In the genomic region with DNA sequence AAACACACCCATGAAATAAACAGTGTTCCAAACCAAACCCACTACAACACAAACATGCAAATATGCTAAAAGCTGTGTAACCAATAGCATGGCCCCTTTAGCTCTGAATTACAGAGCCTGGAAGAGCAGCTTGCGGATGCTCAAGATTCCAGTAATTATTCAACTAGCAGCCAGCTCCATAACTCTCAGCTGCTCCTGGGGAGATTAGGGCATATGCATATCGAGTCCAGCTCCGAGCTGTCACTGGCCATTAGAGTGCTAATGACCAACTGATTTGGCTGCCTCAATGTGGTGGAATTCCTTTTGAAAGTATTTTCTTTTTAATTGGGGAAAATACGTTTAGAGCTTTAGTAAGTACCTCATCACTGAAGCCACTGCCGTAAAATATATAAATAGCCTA, we compare ENCODE assay signal across 19 cellular contexts.
DNase-seq lines count a peak whose midpoint lies in the region; ATAC-seq and TF ChIP-seq lines count a peak whose summit lies in the region.
"Had no signal": no experiment of that assay in that cellular context is flagged by ENCODE, and none has a peak within 500 bp of the region (broad histone marks: within the 10 kb centered on the region; RNA-seq: fewer than 3 reads in every experiment).

No MANE protein-coding gene starts in this region.

- peaks cover 20% of the 10 kb centered on the region for H3K4me1 ChIP-seq in GM23338 (ENCODE audit: insufficient read depth)
- peaks cover 12 to 18% of the 10 kb centered on the region in 2 donors for H3K4me1 ChIP-seq in neuronal stem cell (ENCODE audit: control insufficient read depth in 2 of 2, insufficient read depth in 1 of 2, low read depth in 1 of 2, low read length in 2 of 2)
- H3K4me1 ChIP-seq in hepatocyte (ENCODE audit: insufficient read depth): no peaks in the 10 kb centered on the region
- H3K4me1 ChIP-seq: BLaER1 treated with 17β-estradiol and CSF1 and Interleukin-3, amounts not matched to agents 10 nM and 100 nM; Caco-2; Peyer's patch had no signal

- no peak overlapping the region for H2AK5ac ChIP-seq in neuronal stem cell (ENCODE audit: low read depth, low read length)

- H4K8ac ChIP-seq in neuronal stem cell (ENCODE audit: low read depth, low read length): no peak overlapping the region

- no peak overlapping the region for H3K4me3 Mint-ChIP-seq in GM23338
- H3K4me3 Mint-ChIP-seq: CD4-positive, alpha-beta memory T cell had no signal

- H4K20me1 ChIP-seq in GM23338 (replicated peaks; ENCODE audit: insufficient read depth) (no peaks in the 10 kb centered on the region), hepatocyte (ENCODE audit: insufficient read depth, poor library complexity, severe bottlenecking) (no peaks in the 10 kb centered on the region)
- H4K20me1 ChIP-seq: BLaER1 treated with 17β-estradiol and CSF1 and Interleukin-3, amounts not matched to agents 10 nM and 100 nM had no signal

- no peak overlapping the region for H3K27ac Mint-ChIP-seq in GM23338
- H3K27ac Mint-ChIP-seq: CD4-positive, alpha-beta memory T cell had no signal

- ATAC-seq in GM23338: peak; percentile 34; the same call in 2 of the 3 replicates
- ATAC-seq: HCT116 had no signal

- H3K36me3 ChIP-seq in GM23338 (ENCODE audit: insufficient read depth) (no peaks in the 10 kb centered on the region), neuronal stem cell (replicated peaks in 1 of 2; ENCODE audit: control insufficient read depth in 2 of 2, insufficient read depth in 2 of 2, low read length in 2 of 2) (no peaks in the 10 kb centered on the region), hepatocyte (replicated peaks; ENCODE audit: insufficient read depth, low read depth) (no peaks in the 10 kb centered on the region)
- H3K36me3 ChIP-seq: BLaER1 treated with 17β-estradiol and CSF1 and Interleukin-3, amounts not matched to agents 10 nM and 100 nM; Peyer's patch had no signal

- H3K36me3 Mint-ChIP-seq in GM23338 (ENCODE audit: low read depth): no peaks in the 10 kb centered on the region

- H3K9me3 ChIP-seq in neuronal stem cell (replicated peaks in 1 of 2; ENCODE audit: control insufficient read depth in 2 of 2, insufficient read depth in 1 of 2, low read depth in 1 of 2, low read length in 2 of 2): peaks cover 0 to 3% of the 10 kb centered on the region in 2 donors
- H3K9me3 ChIP-seq in hepatocyte (ENCODE audit: low read depth): no peaks in the 10 kb centered on the region
- H3K9me3 ChIP-seq: BLaER1 treated with 17β-estradiol and CSF1 and Interleukin-3, amounts not matched to agents 10 nM and 100 nM; Caco-2; Peyer's patch had no signal

- H3K14ac ChIP-seq in neuronal stem cell (ENCODE audit: low read length): no peak overlapping the region

- H2AFZ ChIP-seq in GM23338: no peak overlapping the region
- no peak overlapping the region for H2AFZ ChIP-seq in neuronal stem cell (ENCODE audit: low read length)
- no peak overlapping the region for H2AFZ ChIP-seq in hepatocyte

- H3K18ac ChIP-seq in neuronal stem cell (ENCODE audit: low read length): no peak overlapping the region

- DNase-seq in EH (ENCODE audit: low read depth) (peak; percentile 72), GM23338 (ENCODE audit: low spot score) (peak; percentile 3), astrocyte of the hippocampus (ENCODE audit: low read depth, low spot score) (peak; percentile 43), neuronal stem cell (ENCODE audit: low spot score) (peak; percentile 9), hippocampal formation (lab: John Stamatoyannopoulos, UW) (no peak), hepatocyte (ENCODE audit: low spot score) (no peak)
- DNase-seq in stimulated activated CD4-positive, alpha-beta T cell treated with anti-CD3 and anti-CD28 coated beads, Interleukin-2, amount 100 ng/mL, for 24 hours: no peak
- DNase-seq: Caco-2; CD4-positive, alpha-beta memory T cell; GDM1; IMR-90; NCI-H1436 treated with DMSO at 0.1 percent for 48 hours; NCI-H2029 treated with DMSO at 0.1 percent for 48 hours; NCI-H446; NCI-H526; Peyer's patch had no signal

- no CpG with 5 or more reads among the region's 5 CpGs for WGBS in neuronal stem cell (ENCODE audit: extremely low coverage in 2 of 2, insufficient read length in 2 of 2, insufficient replicate concordance in 1 of 2), 2 donors
- WGBS in hepatocyte (ENCODE audit: low lambda C conversion rate, missing lambda C conversion rate): 76% methylated on average over 5 of the region's 5 CpGs

- no peak overlapping the region for H3K27ac ChIP-seq in GM23338 (ENCODE audit: low read depth)
- H3K27ac ChIP-seq in neuronal stem cell (replicated peaks; ENCODE audit: low read length): no peak overlapping the region
- H3K27ac ChIP-seq in hepatocyte: no peak overlapping the region
- H3K27ac ChIP-seq: BLaER1 treated with 17β-estradiol and CSF1 and Interleukin-3, amounts not matched to agents 10 nM and 100 nM; KMS-11; Peyer's patch had no signal

- no peak overlapping the region for H2BK120ac ChIP-seq in neuronal stem cell (ENCODE audit: low read depth, low read length)

- no peak overlapping the region for H3K23ac ChIP-seq in neuronal stem cell (ENCODE audit: low read depth, low read length, poor library complexity)

- H2BK5ac ChIP-seq in neuronal stem cell (ENCODE audit: low read length): no peak overlapping the region

- H3K27me3 Mint-ChIP-seq in GM23338 (ENCODE audit: insufficient read depth, low read depth, poor library complexity): peaks cover 2% of the 10 kb centered on the region
- H3K27me3 Mint-ChIP-seq: CD4-positive, alpha-beta memory T cell had no signal

- H2BK15ac ChIP-seq in neuronal stem cell (ENCODE audit: low read length): no peak overlapping the region

- H3K4me3 ChIP-seq in GM23338: no peak overlapping the region
- H3K4me3 ChIP-seq in neuronal stem cell (ENCODE audit: low read length in 2 of 2): no peak overlapping the region
- H3K4me3 ChIP-seq in hepatocyte: no peak overlapping the region
- H3K4me3 ChIP-seq: BLaER1 treated with 17β-estradiol and CSF1 and Interleukin-3, amounts not matched to agents 10 nM and 100 nM; Peyer's patch had no signal

- TF ChIP-seq CTCF in GM23338 (conservative IDR thresholded peaks at IDR 0.05; ENCODE audit: low read depth in 2 of 2): no peak
- TF ChIP-seq CTCF in hepatocyte (IDR thresholded peaks at IDR 0.05; ENCODE audit: poor library complexity): no peak

- no peak overlapping the region for H3K4ac ChIP-seq in neuronal stem cell (ENCODE audit: low read length)

- no peak overlapping the region for H3K9ac ChIP-seq in neuronal stem cell (ENCODE audit: low read depth, low read length, poor library complexity)
- H3K9ac ChIP-seq: BLaER1 treated with 17β-estradiol and CSF1 and Interleukin-3, amounts not matched to agents 10 nM and 100 nM; KMS-11 had no signal

- H3K9me3 Mint-ChIP-seq in GM23338: no peaks in the 10 kb centered on the region
- H3K9me3 Mint-ChIP-seq: CD4-positive, alpha-beta memory T cell had no signal

- H2BK12ac ChIP-seq in neuronal stem cell (ENCODE audit: low read length): no peak overlapping the region

- H3K4me1 Mint-ChIP-seq in GM23338: peaks cover 23% of the 10 kb centered on the region

- no peaks in the 10 kb centered on the region for H3K79me1 ChIP-seq in neuronal stem cell (ENCODE audit: low read depth, low read length)

- H3K27me3 ChIP-seq in GM23338 (ENCODE audit: insufficient read depth) (no peaks in the 10 kb centered on the region), neuronal stem cell (ENCODE audit: control insufficient read depth in 3 of 3, insufficient read depth in 3 of 3, low read depth in 1 of 3, low read length in 3 of 3) (no peaks in the 10 kb centered on the region), hepatocyte (no peaks in the 10 kb centered on the region)
- H3K27me3 ChIP-seq: BLaER1 treated with 17β-estradiol and CSF1 and Interleukin-3, amounts not matched to agents 10 nM and 100 nM; Peyer's patch had no signal

- no peaks in the 10 kb centered on the region for H3F3A ChIP-seq in GM23338 (replicated peaks; ENCODE audit: low read depth)

- H4K91ac ChIP-seq in neuronal stem cell (ENCODE audit: low read depth, low read length, poor library complexity): no peak overlapping the region

- H3K79me2 ChIP-seq in GM23338 (replicated peaks; ENCODE audit: insufficient read depth): no peaks in the 10 kb centered on the region
- no peaks in the 10 kb centered on the region for H3K79me2 ChIP-seq in hepatocyte

- 0 out of 2 replicates have a peak overlapping the region, but pooled peaks have one; percentile 4 for H3K4me2 ChIP-seq in GM23338
- no peak overlapping the region for H3K4me2 ChIP-seq in neuronal stem cell (ENCODE audit: insufficient read depth, low read length, poor library complexity, severe bottlenecking)
- H3K4me2 ChIP-seq in hepatocyte: no peak overlapping the region
- H3K4me2 ChIP-seq: BLaER1 treated with 17β-estradiol and CSF1 and Interleukin-3, amounts not matched to agents 10 nM and 100 nM; KMS-11 had no signal

- H3K9me2 ChIP-seq in GM23338 (ENCODE audit: insufficient read depth): no peaks in the 10 kb centered on the region
- no peaks in the 10 kb centered on the region for H3K9me2 ChIP-seq in hepatocyte (replicated peaks; ENCODE audit: insufficient read depth)

TF ChIP-seq in GM23338, 12 proteins besides CTCF, POLR2A, EP300 and RAD21 (continues in another document):
- TF ChIP-seq POLR2AphosphoS5 (IDR thresholded peaks at IDR 0.05; ENCODE audit: low read depth): no peak
- no peak for TF ChIP-seq ZNF331 (CRISPR knock-in tag; IDR thresholded peaks at IDR 0.05; ENCODE audit: low read depth)
- no peak for TF ChIP-seq NANOG (IDR thresholded peaks at IDR 0.05; ENCODE audit: borderline replicate concordance)
- no peak for TF ChIP-seq CREB1 (CRISPR knock-in tag; IDR thresholded peaks at IDR 0.05; ENCODE audit: low read depth)
- no peak for TF ChIP-seq JUNB (IDR thresholded peaks at IDR 0.05; ENCODE audit: unreplicated experiment)
- no peak for TF ChIP-seq STAT1 (IDR thresholded peaks at IDR 0.05; ENCODE audit: unreplicated experiment)
- TF ChIP-seq, protein P1, sequence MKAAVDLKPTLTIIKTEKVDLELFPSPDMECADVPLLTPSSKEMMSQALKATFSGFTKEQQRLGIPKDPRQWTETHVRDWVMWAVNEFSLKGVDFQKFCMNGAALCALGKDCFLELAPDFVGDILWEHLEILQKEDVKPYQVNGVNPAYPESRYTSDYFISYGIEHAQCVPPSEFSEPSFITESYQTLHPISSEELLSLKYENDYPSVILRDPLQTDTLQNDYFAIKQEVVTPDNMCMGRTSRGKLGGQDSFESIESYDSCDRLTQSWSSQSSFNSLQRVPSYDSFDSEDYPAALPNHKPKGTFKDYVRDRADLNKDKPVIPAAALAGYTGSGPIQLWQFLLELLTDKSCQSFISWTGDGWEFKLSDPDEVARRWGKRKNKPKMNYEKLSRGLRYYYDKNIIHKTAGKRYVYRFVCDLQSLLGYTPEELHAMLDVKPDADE (IDR thresholded peaks at IDR 0.05): no peak

Comparison
In these comparisons a context has a peak if more than half of its experiments do, and no peak if none do; other contexts are left out.
1. DNase-seq: peak in EH (single experiment), GM23338 (single experiment), astrocyte of the hippocampus (single experiment) and neuronal stem cell (single experiment); none in stimulated activated CD4-positive, alpha-beta T cell treated with anti-CD3 and anti-CD28 coated beads, Interleukin-2, amount 100 ng/mL, for 24 hours (0 of 2), hippocampal formation (0 of 2) and hepatocyte (single experiment).